In the genomic region with DNA sequence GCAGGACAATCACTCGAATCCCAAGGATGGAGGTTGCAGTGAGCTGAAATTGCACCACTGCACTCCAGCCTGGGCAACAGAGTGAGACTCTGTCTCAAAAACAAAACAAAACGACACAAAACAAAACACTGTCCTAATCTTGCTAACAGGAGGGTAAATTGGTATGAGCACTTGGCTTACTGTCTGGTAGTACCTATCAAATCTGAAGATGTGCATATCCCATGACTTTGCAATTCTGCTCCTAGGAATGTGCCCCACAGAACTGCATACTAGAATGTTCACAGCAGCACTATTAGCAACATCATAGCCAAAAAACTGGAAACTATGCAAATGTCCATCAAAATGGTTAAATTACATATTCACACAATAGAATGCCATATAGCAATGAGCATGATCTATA, we compare ENCODE assay signal across 23 cellular contexts. TPM values are rescaled to one million over a fixed set of nuclear protein-coding genes. Genes with fewer than 3 reads are reported as not detected.
"Had no signal": no experiment of that assay in that cellular context is flagged by ENCODE, and none has a peak within 500 bp of the region (broad histone marks: within the 10 kb centered on the region; RNA-seq: fewer than 3 reads in every experiment).

No MANE protein-coding gene starts in this region.

- H3K4me3 ChIP-seq: MG63, Peyer's patch, SJSA1, SK-N-MC had no signal

- H3K4me1 ChIP-seq: Peyer's patch, SJSA1 had no signal

- H3K27me3 ChIP-seq: MG63, Peyer's patch, SJSA1 had no signal

- H3K27ac ChIP-seq: Peyer's patch, SJSA1, SK-N-MC had no signal

- H3K9me3 ChIP-seq: MG63, Peyer's patch, SJSA1 had no signal

- ATAC-seq: PC-3 had no signal

- DNase-seq: IMR-90, Karpas-422, KG1, MG63, NCI-H1092, NCI-H1105 treated with DMSO at 0.1 percent for 48 hours, NCI-H1417 treated with DMSO at 0.1 percent for 48 hours, NCI-H187, NCI-H2029, NCI-H2081 treated with DMSO at 0.1 percent for 48 hours, NCI-H2171, NCI-H226, NCI-H446, NCI-H510A, NCI-H524 treated with DMSO at 0.1 percent for 48 hours, NCI-H69, NCI-H774, PC-3, Peyer's patch, Right ventricle myocardium superior, SIG-M5 had no signal

RNA-seq across cellular contexts. Expression of a gene that starts 23.8 kb away (rescaled TPM):
- total RNA-seq: PC-3 had no signal
